In the genomic region with DNA sequence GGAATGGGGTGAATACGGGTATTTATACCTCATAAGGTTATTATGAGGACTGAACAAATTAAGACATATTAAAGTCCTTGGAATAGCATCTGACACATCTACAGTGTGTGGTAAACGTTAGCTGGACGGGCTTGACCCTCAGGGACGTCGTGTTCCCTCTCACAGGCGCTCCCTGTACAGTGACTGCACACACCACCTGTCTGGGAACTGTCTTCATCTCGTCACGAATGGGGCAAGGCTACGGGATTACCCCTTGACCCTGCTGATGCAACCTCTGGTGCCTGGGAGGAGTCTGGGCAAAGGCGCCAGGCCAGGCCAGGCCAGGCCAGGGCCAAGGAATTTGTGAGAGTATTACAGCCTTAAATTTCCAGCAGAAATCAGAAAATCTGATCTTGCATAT, we compare ENCODE assay signal across 22 cellular contexts.
DNase-seq lines count a peak whose midpoint lies in the region; ATAC-seq, FAIRE-seq and TF ChIP-seq lines count a peak whose summit lies in the region.
"Had no signal": no experiment of that assay in that cellular context is flagged by ENCODE, and none has a peak within 500 bp of the region (broad histone marks: within the 10 kb centered on the region; RNA-seq: fewer than 3 reads in every experiment).

No MANE protein-coding gene starts in this region.

- H3K36me3 Mint-ChIP-seq in WTC11 = no peaks in the 10 kb centered on the region

- no peaks in the 10 kb centered on the region for H3K9me3 Mint-ChIP-seq in WTC11
- H3K9me3 Mint-ChIP-seq: CD4-positive, alpha-beta T cell; H9 had no signal

- H3K4me2 ChIP-seq in neuronal stem cell (ENCODE audit: insufficient read depth, low read length, poor library complexity, severe bottlenecking) = no peak overlapping the region
- H3K4me2 ChIP-seq: BLaER1 treated with 17β-estradiol and CSF1 and Interleukin-3, amounts not matched to agents 10 nM and 100 nM had no signal

- no peak overlapping the region for H3K23ac ChIP-seq in neuronal stem cell (ENCODE audit: low read depth, low read length, poor library complexity)

- CTCF ChIA-PET in WTC11 (lab: Charles Lee) = no interaction called here

- ATAC-seq in WTC11 (no peak), right lobe of liver (peak; percentile 53 to 89 (median 82)), left lung (no peak), HG02970 (IDR thresholded peaks at IDR 0.05; ENCODE audit: low FRiP score, unreplicated experiment) (no peak), GM21526 (IDR thresholded peaks at IDR 0.05; ENCODE audit: low FRiP score, unreplicated experiment) (no peak)
- ATAC-seq: Panc1 had no signal

- H3K4ac ChIP-seq in neuronal stem cell (ENCODE audit: low read length) = peak overlapping the region; percentile 60

- no peak for FAIRE-seq in small intestine (lab: Jason Lieb, UNC)
- FAIRE-seq: A204.1, D721Med, GM19239, HTR-8/SVneo had no signal

- no peaks in the 10 kb centered on the region for H3K9me3 ChIP-seq in right lobe of liver
- no peaks in the 10 kb centered on the region for H3K9me3 ChIP-seq in neuronal stem cell (replicated peaks in 1 of 2; ENCODE audit: control insufficient read depth in 2 of 2, insufficient read depth in 1 of 2, low read depth in 1 of 2, low read length in 2 of 2)
- no peaks in the 10 kb centered on the region for H3K9me3 ChIP-seq in small intestine (ENCODE audit: control insufficient read depth, low read depth)
- no peaks in the 10 kb centered on the region for H3K9me3 ChIP-seq in left lung
- H3K9me3 ChIP-seq: BLaER1 treated with 17β-estradiol and CSF1 and Interleukin-3, amounts not matched to agents 10 nM and 100 nM had no signal

- H3K27ac ChIP-seq in right lobe of liver = no peak overlapping the region
- H3K27ac ChIP-seq in neuronal stem cell (replicated peaks; ENCODE audit: low read length) = no peak overlapping the region
- H3K27ac ChIP-seq in small intestine (ENCODE audit: low read depth in 1 of 2, low read length in 1 of 2) = no peak overlapping the region
- no peak overlapping the region for H3K27ac ChIP-seq in left lung
- H3K27ac ChIP-seq: BLaER1 treated with 17β-estradiol and CSF1 and Interleukin-3, amounts not matched to agents 10 nM and 100 nM had no signal

- no peaks in the 10 kb centered on the region for H3K4me1 ChIP-seq in right lobe of liver
- peaks cover 0 to 13% of the 10 kb centered on the region in 2 donors for H3K4me1 ChIP-seq in neuronal stem cell (ENCODE audit: control insufficient read depth in 2 of 2, insufficient read depth in 1 of 2, low read depth in 1 of 2, low read length in 2 of 2)
- no peaks in the 10 kb centered on the region for H3K4me1 ChIP-seq in small intestine (ENCODE audit: control insufficient read depth in 2 of 2, insufficient read depth in 1 of 2, low read depth in 1 of 2, low read length in 1 of 2)
- H3K4me1 ChIP-seq in left lung = no peaks in the 10 kb centered on the region
- H3K4me1 ChIP-seq: BLaER1 treated with 17β-estradiol and CSF1 and Interleukin-3, amounts not matched to agents 10 nM and 100 nM had no signal

- H2BK5ac ChIP-seq in neuronal stem cell (ENCODE audit: low read length) = no peak overlapping the region

- H3K4me3 Mint-ChIP-seq in WTC11 = no peak overlapping the region
- H3K4me3 Mint-ChIP-seq: CD4-positive, alpha-beta T cell; H9 had no signal

- TF ChIP-seq CTCF in WTC11 (IDR thresholded peaks at IDR 0.05) (no peak), right lobe of liver (IDR thresholded peaks at IDR 0.05) (no peak), left lung (IDR thresholded peaks at IDR 0.05) (no peak)

- H3K9ac ChIP-seq in neuronal stem cell (ENCODE audit: low read depth, low read length, poor library complexity) = no peak overlapping the region
- H3K9ac ChIP-seq: BLaER1 treated with 17β-estradiol and CSF1 and Interleukin-3, amounts not matched to agents 10 nM and 100 nM had no signal

- no peaks in the 10 kb centered on the region; the same call in 1 of the 2 replicates for H3K27me3 Mint-ChIP-seq in WTC11 (ENCODE audit: low read depth)
- H3K27me3 Mint-ChIP-seq: CD4-positive, alpha-beta T cell had no signal

- H3K14ac ChIP-seq in neuronal stem cell (ENCODE audit: low read length) = peak overlapping the region; percentile 95

- POLR2A ChIA-PET in WTC11 (lab: Charles Lee) = no interaction called here

- no peak overlapping the region for H2AK5ac ChIP-seq in neuronal stem cell (ENCODE audit: low read depth, low read length)

- H3K4me3 ChIP-seq in right lobe of liver (no peak overlapping the region), neuronal stem cell (ENCODE audit: low read length in 2 of 2) (no peak overlapping the region), small intestine (ENCODE audit: low read depth in 1 of 2, low read length in 2 of 2) (no peak overlapping the region), left lung (no peak overlapping the region)
- H3K4me3 ChIP-seq: BLaER1 treated with 17β-estradiol and CSF1 and Interleukin-3, amounts not matched to agents 10 nM and 100 nM had no signal

- DNase-seq in WTC11 (ENCODE audit: low spot score) (no peak), right lobe of liver (no peak), neuronal stem cell (ENCODE audit: low spot score) (no peak), small intestine (peak; percentile 7), left lung (no peak)
- DNase-seq: CD4-positive, alpha-beta T cell; H9; KBM-7; MM.1S; NCI-H1694; NCI-H2029 treated with DMSO at 0.1 percent for 48 hours; NCI-H2227 treated with DMSO at 0.1 percent for 48 hours; NCI-H69; SHP77 treated with DMSO at 0.1 percent for 48 hours had no signal

- H3K4me1 Mint-ChIP-seq in WTC11 = no peaks in the 10 kb centered on the region

- no peak overlapping the region for H2BK12ac ChIP-seq in neuronal stem cell (ENCODE audit: low read length)

- no peaks in the 10 kb centered on the region for H3K79me1 ChIP-seq in neuronal stem cell (ENCODE audit: low read depth, low read length)

- H3K18ac ChIP-seq in neuronal stem cell (ENCODE audit: low read length) = peak overlapping the region; percentile 54

- H3K27ac Mint-ChIP-seq in WTC11 = no peak overlapping the region
- H3K27ac Mint-ChIP-seq: CD4-positive, alpha-beta T cell; H9 had no signal

- no peak overlapping the region for H2BK120ac ChIP-seq in neuronal stem cell (ENCODE audit: low read depth, low read length)

- H2BK15ac ChIP-seq in neuronal stem cell (ENCODE audit: low read length) = no peak overlapping the region

- no peak overlapping the region for H2AFZ ChIP-seq in neuronal stem cell (ENCODE audit: low read length)

- no peak for TF ChIP-seq POLR2A in right lobe of liver (IDR thresholded peaks at IDR 0.05)

- WGBS in right lobe of liver (ENCODE audit: insufficient coverage, low coverage, low lambda C conversion rate, missing lambda C conversion rate) = 60% methylated on average over 8 of the region's 10 CpGs
- WGBS in neuronal stem cell (ENCODE audit: extremely low coverage in 2 of 2, insufficient read length in 2 of 2, insufficient replicate concordance in 1 of 2), 2 donors = no CpG with 5 or more reads among the region's 10 CpGs
- WGBS in small intestine, 3 donors = 69 to 83% (median 80%) methylated on average over 10 of the region's 10 CpGs

- intact Hi-C loops in right lobe of liver (cut with DNase I) = no loop called here
- intact Hi-C loops in left lung (cut with DNase I) = no loop called here

- H3K36me3 ChIP-seq in right lobe of liver = no peaks in the 10 kb centered on the region
- H3K36me3 ChIP-seq in neuronal stem cell (replicated peaks in 1 of 2; ENCODE audit: control insufficient read depth in 2 of 2, insufficient read depth in 2 of 2, low read length in 2 of 2) = peaks cover 0 to 14% of the 10 kb centered on the region in 2 donors
- no peaks in the 10 kb centered on the region for H3K36me3 ChIP-seq in small intestine (ENCODE audit: control insufficient read depth in 2 of 2, insufficient read depth in 2 of 2, low read length in 2 of 2)
- H3K36me3 ChIP-seq in left lung = peaks cover 0 to 10% of the 10 kb centered on the region in 2 donors

- H4K8ac ChIP-seq in neuronal stem cell (ENCODE audit: low read depth, low read length) = no peak overlapping the region

- H3K27me3 ChIP-seq in right lobe of liver (no peaks in the 10 kb centered on the region), neuronal stem cell (ENCODE audit: control insufficient read depth in 3 of 3, insufficient read depth in 3 of 3, low read depth in 1 of 3, low read length in 3 of 3) (no peaks in the 10 kb centered on the region), small intestine (ENCODE audit: control insufficient read depth in 2 of 2, insufficient read depth in 2 of 2, low read length in 2 of 2) (no peaks in the 10 kb centered on the region), left lung (no peaks in the 10 kb centered on the region)
- H3K27me3 ChIP-seq: BLaER1 treated with 17β-estradiol and CSF1 and Interleukin-3, amounts not matched to agents 10 nM and 100 nM had no signal

- H4K91ac ChIP-seq in neuronal stem cell (ENCODE audit: low read depth, low read length, poor library complexity) = no peak overlapping the region

TF ChIP-seq in WTC11, 78 proteins besides CTCF, POLR2A, EP300 and RAD21 (continues in another document):
- peak; percentile 64; the same call in 1 of the 2 replicates for TF ChIP-seq GABPB1 (CRISPR knock-in tag; IDR thresholded peaks at IDR 0.05)
- TF ChIP-seq, protein P1, sequence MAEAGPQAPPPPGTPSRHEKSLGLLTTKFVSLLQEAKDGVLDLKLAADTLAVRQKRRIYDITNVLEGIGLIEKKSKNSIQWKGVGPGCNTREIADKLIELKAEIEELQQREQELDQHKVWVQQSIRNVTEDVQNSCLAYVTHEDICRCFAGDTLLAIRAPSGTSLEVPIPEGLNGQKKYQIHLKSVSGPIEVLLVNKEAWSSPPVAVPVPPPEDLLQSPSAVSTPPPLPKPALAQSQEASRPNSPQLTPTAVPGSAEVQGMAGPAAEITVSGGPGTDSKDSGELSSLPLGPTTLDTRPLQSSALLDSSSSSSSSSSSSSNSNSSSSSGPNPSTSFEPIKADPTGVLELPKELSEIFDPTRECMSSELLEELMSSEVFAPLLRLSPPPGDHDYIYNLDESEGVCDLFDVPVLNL (CRISPR knock-in tag; IDR thresholded peaks at IDR 0.05; ENCODE audit: borderline replicate concordance, low read depth) = no peak

Comparison
In these comparisons a context has a peak if more than half of its experiments do, and no peak if none do; other contexts are left out.
1. ATAC-seq: peak in right lobe of liver (4 of 4); none in WTC11 (single experiment), left lung (single experiment), HG02970 (single experiment) and GM21526 (single experiment).